14 cellular contexts compared by ENCODE assay signal in genomic region chr4:112274959-112275358, GRCh38. TPM values are rescaled to one million over a fixed set of nuclear protein-coding genes. Genes with fewer than 3 reads are reported as not detected.
DNase-seq lines count a peak whose midpoint lies in the region; ATAC-seq, FAIRE-seq and TF ChIP-seq lines count a peak whose summit lies in the region.
"Had no signal": no experiment of that assay in that cellular context is flagged by ENCODE, and none has a peak within 500 bp of the region (broad histone marks: within the 10 kb centered on the region; RNA-seq: fewer than 3 reads in every experiment).

No MANE protein-coding gene starts in this region.

- H4K20me1 ChIP-seq in GM12878 (ENCODE audit: control insufficient read depth, insufficient read depth), result no peaks in the 10 kb centered on the region

- H3K9me3 Mint-ChIP-seq in activated T-cell treated with anti-CD3 and anti-CD28 coated beads, Interleukin-2, amount 50 U/mL, for 24 hours, result no peaks in the 10 kb centered on the region
- no peaks in the 10 kb centered on the region for H3K9me3 Mint-ChIP-seq in CD4-positive, alpha-beta memory T cell
- H3K9me3 Mint-ChIP-seq: CD14-positive monocyte had no signal

- H3K4me1 Mint-ChIP-seq in activated T-cell treated with anti-CD3 and anti-CD28 coated beads, Interleukin-2, amount 50 U/mL, for 24 hours (ENCODE audit: low read depth), result peaks cover 82% of the 10 kb centered on the region
- H3K4me1 Mint-ChIP-seq in CD4-positive, alpha-beta memory T cell, result peaks cover 25 to 70% (median 42%) of the 10 kb centered on the region in 4 donors

- H2AFZ ChIP-seq in GM12878 (ENCODE audit: control insufficient read depth, low read depth, low read length), result no peak overlapping the region
- H2AFZ ChIP-seq: GM23248 had no signal

- H3K9me3 ChIP-seq in CD4-positive, alpha-beta memory T cell (ENCODE audit: control insufficient read depth in 1 of 2, low read length in 2 of 2), result no peaks in the 10 kb centered on the region
- H3K9me3 ChIP-seq in GM12878 (replicated peaks; ENCODE audit: control insufficient read depth, insufficient read depth, low read length), result no peaks in the 10 kb centered on the region; the same call in 2 of the 3 replicates
- H3K9me3 ChIP-seq: A549 had no signal

- H3K4me1 ChIP-seq in CD4-positive, alpha-beta memory T cell (ENCODE audit: insufficient read depth, low read length), result peaks cover 22% of the 10 kb centered on the region
- peaks cover 30% of the 10 kb centered on the region for H3K4me1 ChIP-seq in GM12878 (ENCODE audit: control insufficient read depth, insufficient read depth, low read length)

- H3K36me3 ChIP-seq in CD4-positive, alpha-beta memory T cell (ENCODE audit: insufficient read depth, low read length), result no peaks in the 10 kb centered on the region
- peaks cover 8 to 25% of the 10 kb centered on the region in 2 experiments for H3K36me3 ChIP-seq in GM12878 (ENCODE audit: control insufficient read depth in 2 of 2, insufficient read depth in 2 of 2, low read length in 1 of 2)

- no peak for ATAC-seq in GM12878
- no peak for ATAC-seq in HG03378 (IDR thresholded peaks at IDR 0.05; ENCODE audit: unreplicated experiment)
- ATAC-seq: A549, HCT116 had no signal

- TF ChIP-seq POLR2A in GM12878 (IDR thresholded peaks at IDR 0.05; ENCODE audit: low read depth, low read length), result no peak; the same call in 1 of the 2 replicates

- in situ Hi-C loops in GM12878 (cut with MboI), result no loop called here

- CTCF ChIA-PET in CD4-positive, alpha-beta memory T cell (lab: Charles Lee; ENCODE audit: partially characterized antibody), result interaction anchor here (0.9 to 1.7 kb wide), 5 partner anchors 9 to 61 kb away, joined by 3 to 4 read pairs (median 3); partner anchors contain the start of gene TIFA
- CTCF ChIA-PET in GM12878 (lab: Yijun Ruan, JAX), result interaction anchor here (1.0 to 2.9 kb wide), 11 partner anchors 8 to 248 kb away, joined by 3 to 16 read pairs (median 4); partner anchors contain the start of gene TIFA

- no peak overlapping the region for H3K27ac ChIP-seq in CD4-positive, alpha-beta memory T cell (ENCODE audit: low read depth, low read length)
- H3K27ac ChIP-seq in GM12878 (ENCODE audit: control insufficient read depth, insufficient read depth), result peak overlapping the region; percentile 59
- H3K27ac ChIP-seq: A549, GM23248, HL-60 had no signal

- RAD21 ChIA-PET in GM12878 (lab: Charles Lee; ENCODE audit: unreplicated experiment), result interaction anchor here (1.0 to 3.7 kb wide), 8 partner anchors 13 to 242 kb away, joined by 3 to 25 read pairs (median 6); no protein-coding TSS in a partner anchor

- H3K27ac Mint-ChIP-seq in activated T-cell treated with anti-CD3 and anti-CD28 coated beads, Interleukin-2, amount 50 U/mL, for 24 hours, result peak overlapping the region; percentile 44
- H3K27ac Mint-ChIP-seq in CD4-positive, alpha-beta memory T cell, result peak overlapping the region in 5 of 7 donors; percentile 32 to 78 (median 38)

- WGBS in GM12878 (ENCODE audit: insufficient coverage, insufficient replicate concordance, low lambda C conversion rate, missing lambda C conversion rate), result 64% methylated on average over 4 of the region's 4 CpGs

- H3K9ac ChIP-seq in GM12878 (ENCODE audit: control insufficient read depth, insufficient read depth, low read length), result no peak overlapping the region
- H3K9ac ChIP-seq: GM23248 had no signal

- BruUV-seq in GM12878 (replicated peaks; lab: Mats Ljungman, UMichigan), result no TSS peak

- no peak for TF ChIP-seq EP300 in GM12878 (IDR thresholded peaks at IDR 0.05; ENCODE audit: borderline replicate concordance in 1 of 2, control insufficient read depth in 1 of 2, low read depth in 2 of 2, low read length in 2 of 2)

- SMC1A ChIA-PET in GM12878 (lab: Charles Lee; ENCODE audit: uncharacterized antibody, unreplicated experiment), result interaction anchor here (1.1 to 22.9 kb wide), 8 partner anchors 9 to 52 kb away, joined by 3 to 247 read pairs (median 10); partner anchors contain the start of genes AP1AR and TIFA

- TF ChIP-seq CTCF in GM12865 (IDR thresholded peaks at IDR 0.05; ENCODE audit: insufficient read depth, low read depth, low read length, missing control alignments) (no peak), GM12878 (IDR thresholded peaks at IDR 0.05 in 2 of 3, conservative IDR thresholded peaks at IDR 0.05 in 1 of 3; ENCODE audit: control insufficient read depth in 2 of 3, extremely low read depth in 1 of 3, insufficient read depth in 1 of 3, low read depth in 3 of 3, low read length in 3 of 3) (no peak)

- no peak overlapping the region for H3K4me3 ChIP-seq in CD4-positive, alpha-beta memory T cell (ENCODE audit: low read length in 2 of 2)
- H3K4me3 ChIP-seq in GM12865 (ENCODE audit: low read depth, low read length), result peak overlapping the region; percentile 25
- peak overlapping the region; percentile 37; the same call in 1 of the 2 replicates for H3K4me3 ChIP-seq in GM12878
- H3K4me3 ChIP-seq: A549, GM23248 had no signal

- DNase-seq in activated T-cell treated with anti-CD3 and anti-CD28 coated beads, Interleukin-2, amount 50 U/mL, for 24 hours, result no peak
- no peak for DNase-seq in activated T-cell treated with anti-CD3 and anti-CD28 coated beads, Interleukin-2, amount 50 U/mL, for 1 hour
- DNase-seq in CD4-positive, alpha-beta memory T cell, result no peak
- no peak for DNase-seq in GM12865 (ENCODE audit: low read depth)
- no peak for DNase-seq in GM12878 (ENCODE audit: low read depth, low spot score)
- DNase-seq in NOMO-1 (lab: John Stamatoyannopoulos, UW; ENCODE audit: unreplicated experiment in 2 of 2), result no peak
- DNase-seq in GM19240 (ENCODE audit: insufficient read length, low spot score), result no peak
- DNase-seq: GM23248 had no signal

- no peaks in the 10 kb centered on the region for H3K27me3 ChIP-seq in CD4-positive, alpha-beta memory T cell (ENCODE audit: insufficient read depth, low read length)
- H3K27me3 ChIP-seq in GM12878 (replicated peaks in 1 of 2; ENCODE audit: control insufficient read depth in 2 of 2, insufficient read depth in 2 of 2, low read length in 1 of 2), result no peaks in the 10 kb centered on the region

- no peak for TF ChIP-seq RAD21 in GM12878 (IDR thresholded peaks at IDR 0.05; ENCODE audit: insufficient read depth, low read depth, low read length)

- H3K79me2 ChIP-seq in GM12878 (ENCODE audit: control insufficient read depth, insufficient read depth, low read length), result peaks cover 70% of the 10 kb centered on the region

- POLR2A ChIA-PET in CD4-positive, alpha-beta memory T cell (lab: Charles Lee; ENCODE audit: partially characterized antibody), result interaction anchor here (1.5 to 2.5 kb wide), 2 partner anchors 9 to 12 kb away, joined by 3 to 12 read pairs; partner anchors contain the start of gene TIFA
- POLR2A ChIA-PET in GM12878 (lab: Charles Lee), result interaction anchor here (1.0 to 2.3 kb wide), 6 partner anchors 10 to 242 kb away, joined by 3 to 15 read pairs (median 6); partner anchors contain the start of genes NEUROG2 and TIFA

- peak overlapping the region; percentile 56 for H3K4me2 ChIP-seq in GM12878 (ENCODE audit: control insufficient read depth, insufficient read depth)
- H3K4me2 ChIP-seq: A549 had no signal

- intact Hi-C loops in CD4-positive, alpha-beta memory T cell (cut with micrococcal nuclease), result no loop called here
- intact Hi-C loops in GM12878 (cut with micrococcal nuclease; ENCODE audit: unreplicated experiment), result no loop called here

- no peak for FAIRE-seq in GM12878 (lab: Jason Lieb, UNC)
- FAIRE-seq: A549, H54 had no signal

- H3K36me3 Mint-ChIP-seq in activated T-cell treated with anti-CD3 and anti-CD28 coated beads, Interleukin-2, amount 50 U/mL, for 24 hours (ENCODE audit: low read depth), result peaks cover 60% of the 10 kb centered on the region
- H3K36me3 Mint-ChIP-seq in CD4-positive, alpha-beta memory T cell, result peaks cover 24 to 40% of the 10 kb centered on the region in 2 donors

- no peaks in the 10 kb centered on the region for H3K27me3 Mint-ChIP-seq in activated T-cell treated with anti-CD3 and anti-CD28 coated beads, Interleukin-2, amount 50 U/mL, for 24 hours
- no peaks in the 10 kb centered on the region for H3K27me3 Mint-ChIP-seq in CD4-positive, alpha-beta memory T cell

- H3K4me3 Mint-ChIP-seq in activated T-cell treated with anti-CD3 and anti-CD28 coated beads, Interleukin-2, amount 50 U/mL, for 24 hours, result no peak overlapping the region
- no peak overlapping the region for H3K4me3 Mint-ChIP-seq in CD4-positive, alpha-beta memory T cell
- H3K4me3 Mint-ChIP-seq: CD14-positive monocyte had no signal

RNA-seq across cellular contexts. Expression of gene TIFA, which starts 10.7 kb away (rescaled TPM):
- total RNA-seq in CD4-positive, alpha-beta memory T cell, result 10 to 100 TPM; 30.1 to 30.7 TPM
- 10 to 100 TPM; 49.7 to 54.2 TPM for polyA plus RNA-seq in CD4-positive, alpha-beta memory T cell
- 68.2 and 72.8 TPM in 2 replicates for total RNA-seq in GM12878 (2013; cell fraction: nucleolus; rRNA removed)
- total RNA-seq in GM12878 (2014; rRNA removed), result 57.0 and 84.4 TPM in 2 replicates
- total RNA-seq in GM12878 (2014; rRNA removed; fragmentation: Illumina TruSeq; extraction: Trizol), result 69.7 and 74.5 TPM in 2 replicates
- total RNA-seq in GM12878 (2021), result 96.3 and 100 TPM in 2 replicates
- polyA plus RNA-seq in GM12878 (2011; ENCODE audit: low read depth), result 41.0 TPM
- polyA plus RNA-seq in GM12878 (2011; rRNA removed), result 135 and 218 TPM in 2 replicates
- 36.5 and 41.4 TPM in 2 replicates for polyA plus RNA-seq in GM12878 (2011; cell fraction: cytosol; rRNA removed)
- polyA plus RNA-seq in GM12878 (2011; cell fraction: nucleus; rRNA removed), result 27.4 and 31.3 TPM in 2 replicates
- 36.4 and 72.0 TPM in 2 replicates for polyA plus RNA-seq in GM12878 (2012)
- polyA plus RNA-seq in GM12878 (2014; fragmentation: Illumina TruSeq; extraction: Trizol), result 80.8 and 105 TPM in 2 replicates
- 10 to 100 TPM; 31.6 to 34.6 TPM for polyA plus RNA-seq in GM12878 (2014; fragmentation: Nextera tagmentation; extraction: Ambion mirVana)
- 78.8 and 93.9 TPM in 2 replicates for polyA plus RNA-seq in GM12878 (2014; rRNA removed)
- polyA plus RNA-seq in GM12878 (2016; fragmentation: Nextera tagmentation; extraction: Ambion mirVana), result 100 to 1,000 TPM; 116 to 125 TPM
- polyA minus RNA-seq in GM12878 (2011; rRNA and poly(A)+ RNA removed), result 46.7 and 54.7 TPM in 2 replicates
- polyA minus RNA-seq in GM12878 (2011; cell fraction: cytosol; rRNA and poly(A)+ RNA removed), result 25.7 and 27.1 TPM in 2 replicates
- 37.1 and 50.5 TPM in 2 replicates for polyA minus RNA-seq in GM12878 (2011; cell fraction: nucleus; rRNA and poly(A)+ RNA removed)

RNA-seq across cellular contexts. Expression of gene ALPK1, which starts 22.2 kb away (rescaled TPM):
- total RNA-seq in CD4-positive, alpha-beta memory T cell, result 10 to 100 TPM; 16.3 to 18.6 TPM
- polyA plus RNA-seq in CD4-positive, alpha-beta memory T cell, result 1 to 10 TPM; 3.9 to 4.1 TPM
- 400 and 422 TPM in 2 replicates for total RNA-seq in GM12878 (2013; cell fraction: nucleolus; rRNA removed)
- total RNA-seq in GM12878 (2014; rRNA removed) (26.5 and 32.2 TPM in 2 replicates), GM12878 (2014; rRNA removed; fragmentation: Illumina TruSeq; extraction: Trizol) (32.3 and 37.2 TPM in 2 replicates), GM12878 (2021) (27.6 and 28.5 TPM in 2 replicates)
- 8.8 TPM for polyA plus RNA-seq in GM12878 (2011; ENCODE audit: low read depth)
- polyA plus RNA-seq in GM12878 (2011; rRNA removed) (31.6 and 42.7 TPM in 2 replicates), GM12878 (2014; fragmentation: Illumina TruSeq; extraction: Trizol) (23.1 and 27.0 TPM in 2 replicates), GM12878 (2014; fragmentation: Nextera tagmentation; extraction: Ambion mirVana) (1 to 10 TPM; 8.5 to 9.7 TPM), GM12878 (2014; rRNA removed) (21.5 and 21.9 TPM in 2 replicates), GM12878 (2016; fragmentation: Nextera tagmentation; extraction: Ambion mirVana) (10 to 100 TPM; 21.2 to 22.2 TPM)
- 11.3 TPM in 2 replicates for polyA plus RNA-seq in GM12878 (2011; cell fraction: cytosol; rRNA removed)
- 63.2 and 85.3 TPM in 2 replicates for polyA plus RNA-seq in GM12878 (2011; cell fraction: nucleus; rRNA removed)
- polyA plus RNA-seq in GM12878 (2012), result 16.1 and 17.4 TPM in 2 replicates
- polyA minus RNA-seq in GM12878 (2011; rRNA and poly(A)+ RNA removed), result 38.8 and 43.6 TPM in 2 replicates
- 6.9 and 11.9 TPM in 2 replicates for polyA minus RNA-seq in GM12878 (2011; cell fraction: cytosol; rRNA and poly(A)+ RNA removed)
- polyA minus RNA-seq in GM12878 (2011; cell fraction: nucleus; rRNA and poly(A)+ RNA removed), result 103 and 108 TPM in 2 replicates

RNA-seq across cellular contexts. Expression of gene AP1AR, which starts 43.4 kb away (rescaled TPM):
- 10 to 100 TPM; 20.3 to 22.8 TPM for total RNA-seq in CD4-positive, alpha-beta memory T cell
- polyA plus RNA-seq in CD4-positive, alpha-beta memory T cell, result 10 to 100 TPM; 22.9 to 25.3 TPM
- 27.8 and 30.2 TPM in 2 replicates for total RNA-seq in GM12878 (2013; cell fraction: nucleolus; rRNA removed)
- total RNA-seq in GM12878 (2014; rRNA removed) (16.8 and 23.2 TPM in 2 replicates), GM12878 (2014; rRNA removed; fragmentation: Illumina TruSeq; extraction: Trizol) (20.2 and 20.9 TPM in 2 replicates), GM12878 (2021) (18.2 and 19.8 TPM in 2 replicates)
- 3.3 TPM for polyA plus RNA-seq in GM12878 (2011; ENCODE audit: low read depth)
- polyA plus RNA-seq in GM12878 (2011; rRNA removed) (29.1 and 52.5 TPM in 2 replicates), GM12878 (2014; fragmentation: Illumina TruSeq; extraction: Trizol) (14.4 and 19.7 TPM in 2 replicates), GM12878 (2014; fragmentation: Nextera tagmentation; extraction: Ambion mirVana) (1 to 10 TPM; 5.6 to 7.2 TPM), GM12878 (2014; rRNA removed) (12.9 and 14.7 TPM in 2 replicates), GM12878 (2016; fragmentation: Nextera tagmentation; extraction: Ambion mirVana) (10 to 100 TPM; 15.9 to 17.1 TPM)
- polyA plus RNA-seq in GM12878 (2011; cell fraction: cytosol; rRNA removed), result 6.4 and 7.7 TPM in 2 replicates
- 16.9 and 21.3 TPM in 2 replicates for polyA plus RNA-seq in GM12878 (2011; cell fraction: nucleus; rRNA removed)
- polyA plus RNA-seq in GM12878 (2012), result 7.2 and 10.6 TPM in 2 replicates
- 3.8 and 6.7 TPM in 2 replicates for polyA minus RNA-seq in GM12878 (2011; rRNA and poly(A)+ RNA removed)
- polyA minus RNA-seq in GM12878 (2011; cell fraction: cytosol; rRNA and poly(A)+ RNA removed), result 10.6 and 11.9 TPM in 2 replicates
- polyA minus RNA-seq in GM12878 (2011; cell fraction: nucleus; rRNA and poly(A)+ RNA removed), result 9.9 and 13.1 TPM in 2 replicates

Comparison
In these comparisons a context has a peak if more than half of its experiments do, and no peak if none do; other contexts are left out.
1. H3K4me3 ChIP-seq: peak in GM12865 (single experiment) and GM12878 (single experiment); none in CD4-positive, alpha-beta memory T cell (0 of 2).